10 cellular contexts compared by ENCODE assay signal in genomic region chr10:87534173-87534858, GRCh38. TPM values are rescaled to one million over a fixed set of nuclear protein-coding genes. Genes with fewer than 3 reads are reported as not detected.
A peak's percentile ranks its signal among the peaks of the same experiment; 100 is the strongest.
DNase-seq lines count a peak whose midpoint lies in the region; ATAC-seq, FAIRE-seq and TF ChIP-seq lines count a peak whose summit lies in the region.
"Had no signal": no experiment of that assay in that cellular context is flagged by ENCODE, and none has a peak within 500 bp of the region (broad histone marks: within the 10 kb centered on the region; RNA-seq: fewer than 3 reads in every experiment).

No MANE protein-coding gene starts in this region.

- no TSS peak for BruUV-seq in GM12878 (replicated peaks; lab: Mats Ljungman, UMichigan)

- 33% methylated on average over 3 of the region's 3 CpGs for WGBS in GM12878 (ENCODE audit: insufficient coverage, insufficient replicate concordance, low lambda C conversion rate, missing lambda C conversion rate)

- H4K20me1 ChIP-seq in GM12878 (ENCODE audit: control insufficient read depth, insufficient read depth) = no peaks in the 10 kb centered on the region

- in situ Hi-C loops in GM12878 (cut with MboI) (loop anchor here (25.0 kb wide), 1 partner anchor 203 kb away; no protein-coding TSS in a partner anchor), brain microvascular endothelial cell (cut with HindIII; ENCODE audit: low pct_ligation_motif_present, low sequenced_read_pairs) (no loop called here)

- ATAC-seq in GM18517 (IDR thresholded peaks at IDR 0.05; ENCODE audit: unreplicated experiment) (peak; percentile 62), GM21423 (IDR thresholded peaks at IDR 0.05; ENCODE audit: unreplicated experiment) (peak; percentile 82), HG03025 (IDR thresholded peaks at IDR 0.05; ENCODE audit: low FRiP score, unreplicated experiment) (peak; percentile 59), GM12878 (peak; percentile 86)

- RAD21 ChIA-PET in GM12878 (lab: Charles Lee; ENCODE audit: unreplicated experiment) = interaction anchor here (0.6 to 3.1 kb wide), 4 partner anchors 200 to 641 kb away, joined by 3 to 20 read pairs (median 6); no protein-coding TSS in a partner anchor

- SMC1A ChIA-PET in GM12878 (lab: Charles Lee; ENCODE audit: uncharacterized antibody, unreplicated experiment) = interaction anchor here (0.5 to 1.5 kb wide), 8 partner anchors 10 to 579 kb away, joined by 3 to 7 read pairs (median 4); partner anchors contain the start of gene MINPP1

- POLR2A ChIA-PET in GM12878 (lab: Charles Lee) = interaction anchor here (0.6 kb wide), 1 partner anchor 580 kb away, joined by 3 read pairs; no protein-coding TSS in a partner anchor

- H2AFZ ChIP-seq in GM12878 (ENCODE audit: control insufficient read depth, low read depth, low read length) = no peak overlapping the region; the same call in 1 of the 2 replicates

- TF ChIP-seq CTCF in GM12878 (IDR thresholded peaks at IDR 0.05 in 2 of 3, conservative IDR thresholded peaks at IDR 0.05 in 1 of 3; ENCODE audit: control insufficient read depth in 2 of 3, extremely low read depth in 1 of 3, insufficient read depth in 1 of 3, low read depth in 3 of 3, low read length in 3 of 3) = no peak
- no peak for TF ChIP-seq CTCF in brain microvascular endothelial cell (IDR thresholded peaks at IDR 0.05; ENCODE audit: low read depth, low read length, missing control alignments)

- H3K27me3 ChIP-seq in GM12878 (replicated peaks in 1 of 2; ENCODE audit: control insufficient read depth in 2 of 2, insufficient read depth in 2 of 2, low read length in 1 of 2) (no peaks in the 10 kb centered on the region), brain microvascular endothelial cell (replicated peaks) (no peaks in the 10 kb centered on the region)

- no peak for TF ChIP-seq EP300 in GM12878 (IDR thresholded peaks at IDR 0.05; ENCODE audit: borderline replicate concordance in 1 of 2, control insufficient read depth in 1 of 2, low read depth in 2 of 2, low read length in 2 of 2)

- H3K9me3 ChIP-seq in GM12878 (replicated peaks; ENCODE audit: control insufficient read depth, insufficient read depth, low read length) = no peaks in the 10 kb centered on the region

- peaks cover 17% of the 10 kb centered on the region for H3K4me1 ChIP-seq in GM12878 (ENCODE audit: control insufficient read depth, insufficient read depth, low read length)

- TF ChIP-seq POLR2A in GM12878 (IDR thresholded peaks at IDR 0.05; ENCODE audit: low read depth, low read length) = no peak

- no peak overlapping the region for H3K9ac ChIP-seq in GM12878 (ENCODE audit: control insufficient read depth, insufficient read depth, low read length)

- peak overlapping the region; percentile 40 for H3K4me2 ChIP-seq in GM12878 (ENCODE audit: control insufficient read depth, insufficient read depth)

- intact Hi-C loops in GM12878 (cut with micrococcal nuclease; ENCODE audit: unreplicated experiment) = no loop called here
- intact Hi-C loops in cardiac septum (cut with DNase I) = loop anchor here (10.0 kb wide), 1 partner anchor 120 kb away; the partner anchor contains the start of gene PAPSS2

- H3K4me3 ChIP-seq in GM12878 (no peak overlapping the region), brain microvascular endothelial cell (ENCODE audit: low read depth, low read length) (no peak overlapping the region)

- H3K27ac ChIP-seq in GM12878 (ENCODE audit: control insufficient read depth, insufficient read depth) (peak overlapping the region; percentile 78), brain microvascular endothelial cell (no peak overlapping the region)

- FAIRE-seq in GM12878 (lab: Jason Lieb, UNC) = no peak

- no peaks in the 10 kb centered on the region for H3K36me3 ChIP-seq in GM12878 (ENCODE audit: control insufficient read depth in 2 of 2, insufficient read depth in 2 of 2, low read length in 1 of 2)
- peaks cover 4% of the 10 kb centered on the region for H3K36me3 ChIP-seq in brain microvascular endothelial cell (replicated peaks)

- CTCF ChIA-PET in GM12878 (lab: Yijun Ruan, JAX) = interaction anchor here (0.6 to 2.9 kb wide), 12 partner anchors 13 to 545 kb away, joined by 3 to 30 read pairs (median 4); partner anchors contain the start of gene MINPP1

- no peak for TF ChIP-seq RAD21 in GM12878 (IDR thresholded peaks at IDR 0.05; ENCODE audit: insufficient read depth, low read depth, low read length)

- H3K79me2 ChIP-seq in GM12878 (ENCODE audit: control insufficient read depth, insufficient read depth, low read length) = no peaks in the 10 kb centered on the region; the same call in 1 of the 2 replicates

- DNase-seq in GM12878 (ENCODE audit: low read depth, low spot score) (peak; percentile 23), brain microvascular endothelial cell (no peak), NCI-H128 (lab: John Stamatoyannopoulos, UW; ENCODE audit: unreplicated experiment) (no peak), cardiac septum (ENCODE audit: low spot score) (no peak), NOMO-1 (lab: John Stamatoyannopoulos, UW; ENCODE audit: unreplicated experiment in 2 of 2) (no peak)
- DNase-seq: NCI-H1105; stimulated activated CD4-positive, alpha-beta T cell treated with anti-CD3 and anti-CD28 coated beads, Interleukin-1b, Interleukin-23, amount 100 ng/mL, for 48 hours had no signal

TF ChIP-seq in GM12878, 131 proteins besides CTCF, POLR2A, EP300 and RAD21 (continues in another document):
- TF ChIP-seq SPI1 (IDR thresholded peaks at IDR 0.05; ENCODE audit: borderline replicate concordance, insufficient read depth, low read depth, low read length) (no peak), RBBP5 (conservative IDR thresholded peaks at IDR 0.05) (no peak), HSF1 (IDR thresholded peaks at IDR 0.05; ENCODE audit: low read depth, low read length) (no peak), NFIC (IDR thresholded peaks at IDR 0.05; ENCODE audit: low read depth, low read length) (peak; percentile 85), TCF12 (IDR thresholded peaks at IDR 0.05; ENCODE audit: low read depth, low read length) (no peak), BCLAF1 (IDR thresholded peaks at IDR 0.05) (no peak), ZSCAN29 (IDR thresholded peaks at IDR 0.05) (no peak), GATAD2B (conservative IDR thresholded peaks at IDR 0.05; ENCODE audit: low read depth) (no peak), EGR1 (IDR thresholded peaks at IDR 0.05; ENCODE audit: borderline replicate concordance in 1 of 2, low read depth in 2 of 2, low read length in 2 of 2) (no peak), BACH1 (IDR thresholded peaks at IDR 0.05; ENCODE audit: borderline replicate concordance) (no peak), PML (IDR thresholded peaks at IDR 0.05; ENCODE audit: low read length) (no peak), MEF2B (IDR thresholded peaks at IDR 0.05; ENCODE audit: partially characterized antibody, poor library complexity, severe bottlenecking) (peak; percentile 67), BRCA1 (IDR thresholded peaks at IDR 0.05; ENCODE audit: low read depth, low read length) (no peak)

RNA-seq across cellular contexts. Expression of gene MINPP1, which starts 29.6 kb away (rescaled TPM):
- 22.4 and 23.5 TPM in 2 replicates for total RNA-seq in GM12878 (2013; cell fraction: nucleolus; rRNA removed)
- 11.2 and 12.6 TPM in 2 replicates for total RNA-seq in GM12878 (2014; rRNA removed)
- total RNA-seq in GM12878 (2014; rRNA removed; fragmentation: Illumina TruSeq; extraction: Trizol) = 7.8 and 8.7 TPM in 2 replicates
- total RNA-seq in GM12878 (2021) = 12.7 and 14.5 TPM in 2 replicates
- polyA plus RNA-seq in GM12878 (2011; ENCODE audit: low read depth) = 2.2 TPM
- polyA plus RNA-seq in GM12878 (2011; rRNA removed) = 9.4 and 10.1 TPM in 2 replicates
- polyA plus RNA-seq in GM12878 (2011; cell fraction: cytosol; rRNA removed) = 3.5 and 5.4 TPM in 2 replicates
- polyA plus RNA-seq in GM12878 (2011; cell fraction: nucleus; rRNA removed) = 4.8 and 6.8 TPM in 2 replicates
- 5.6 and 7.6 TPM in 2 replicates for polyA plus RNA-seq in GM12878 (2012)
- polyA plus RNA-seq in GM12878 (2014; fragmentation: Illumina TruSeq; extraction: Trizol) = 11.4 and 12.7 TPM in 2 replicates
- 1 to 10 TPM; 3.9 to 5.4 TPM for polyA plus RNA-seq in GM12878 (2014; fragmentation: Nextera tagmentation; extraction: Ambion mirVana)
- 7.5 and 8.2 TPM in 2 replicates for polyA plus RNA-seq in GM12878 (2014; rRNA removed)
- polyA plus RNA-seq in GM12878 (2016; fragmentation: Nextera tagmentation; extraction: Ambion mirVana) = 10 to 100 TPM; 25.2 to 29.2 TPM
- 3.9 and 5.4 TPM in 2 replicates for polyA minus RNA-seq in GM12878 (2011; rRNA and poly(A)+ RNA removed)
- polyA minus RNA-seq in GM12878 (2011; cell fraction: cytosol; rRNA and poly(A)+ RNA removed) = 2.9 and 4.0 TPM in 2 replicates
- 7.5 and 13.5 TPM in 2 replicates for polyA minus RNA-seq in GM12878 (2011; cell fraction: nucleus; rRNA and poly(A)+ RNA removed)
- 7.3 TPM for total RNA-seq in cardiac septum
